Comparison of ENCODE assay signal across 7 cellular contexts in genomic region chr14:91892918-91893527, GRCh38. TPM values are rescaled to one million over a fixed set of nuclear protein-coding genes. Genes with fewer than 3 reads are reported as not detected.
A peak's percentile ranks its signal among the peaks of the same experiment; 100 is the strongest.
DNase-seq lines count a peak whose midpoint lies in the region; ATAC-seq and TF ChIP-seq lines count a peak whose summit lies in the region.

No MANE protein-coding gene starts in this region.

- POLR2A ChIA-PET in activated CD8-positive, alpha-beta T cell treated with anti-CD3 and anti-CD28 coated beads, Interleukin-2, amount 10 ng/mL, durations not matched to agents 7 days and 5 days (lab: Charles Lee): no interaction called here

- peak; percentile 78 for TF ChIP-seq CTCF in HFFc6 (IDR thresholded peaks at IDR 0.05)

- CTCF ChIA-PET in activated CD8-positive, alpha-beta T cell treated with anti-CD3 and anti-CD28 coated beads, Interleukin-2, amount 10 ng/mL, durations not matched to agents 7 days and 5 days (lab: Charles Lee): interaction anchor here (0.9 to 3.9 kb wide), 11 partner anchors 8 to 790 kb away, joined by 3 to 15 read pairs (median 3); partner anchors contain the start of gene TC2N

- H3K9me3 Mint-ChIP-seq in HFFc6: no peaks in the 10 kb centered on the region
- H3K9me3 Mint-ChIP-seq in activated CD8-positive, alpha-beta T cell treated with anti-CD3 and anti-CD28 coated beads, Interleukin-2, amount 10 ng/mL, durations not matched to agents 7 days and 5 days (ENCODE audit: insufficient read depth): no peaks in the 10 kb centered on the region

- peaks cover 13% of the 10 kb centered on the region for H3K36me3 Mint-ChIP-seq in HFFc6 (ENCODE audit: low read depth)
- peaks cover 2% of the 10 kb centered on the region for H3K36me3 Mint-ChIP-seq in activated CD8-positive, alpha-beta T cell treated with anti-CD3 and anti-CD28 coated beads, Interleukin-2, amount 10 ng/mL, durations not matched to agents 7 days and 5 days (ENCODE audit: low read depth)

- H3K27ac Mint-ChIP-seq in HFFc6: no peak overlapping the region
- peak overlapping the region; percentile 53 for H3K27ac Mint-ChIP-seq in activated CD8-positive, alpha-beta T cell treated with anti-CD3 and anti-CD28 coated beads, Interleukin-2, amount 10 ng/mL, durations not matched to agents 7 days and 5 days

- peaks cover 10% of the 10 kb centered on the region for H3K4me1 Mint-ChIP-seq in HFFc6 (ENCODE audit: low read depth)
- peaks cover 58% of the 10 kb centered on the region for H3K4me1 Mint-ChIP-seq in activated CD8-positive, alpha-beta T cell treated with anti-CD3 and anti-CD28 coated beads, Interleukin-2, amount 10 ng/mL, durations not matched to agents 7 days and 5 days (ENCODE audit: low read depth)

- H3K4me3 Mint-ChIP-seq in HFFc6: no peak overlapping the region
- H3K4me3 Mint-ChIP-seq in activated CD8-positive, alpha-beta T cell treated with anti-CD3 and anti-CD28 coated beads, Interleukin-2, amount 10 ng/mL, durations not matched to agents 7 days and 5 days: no peak overlapping the region

- no peaks in the 10 kb centered on the region; the same call in 1 of the 2 replicates for H3K27me3 Mint-ChIP-seq in HFFc6 (ENCODE audit: insufficient read depth)
- peaks cover 3% of the 10 kb centered on the region for H3K27me3 Mint-ChIP-seq in activated CD8-positive, alpha-beta T cell treated with anti-CD3 and anti-CD28 coated beads, Interleukin-2, amount 10 ng/mL, durations not matched to agents 7 days and 5 days (ENCODE audit: low read depth)

- no peak for ATAC-seq in activated CD8-positive, alpha-beta T cell treated with anti-CD3 and anti-CD28 coated beads, Interleukin-2, amount 10 ng/mL, durations not matched to agents 7 days and 5 days
- no peak for ATAC-seq in HG03095 (IDR thresholded peaks at IDR 0.05; ENCODE audit: unreplicated experiment)

- DNase-seq in EL (peak; percentile 19), HFFc6 (no peak), left kidney (ENCODE audit: low read depth, low spot score) (peak; percentile 73), NCI-H1048 (lab: John Stamatoyannopoulos, UW) (no peak)
- no peak for DNase-seq in activated CD8-positive, alpha-beta T cell treated with anti-CD3 and anti-CD28 coated beads, Interleukin-2, amount 10 ng/mL, durations not matched to agents 7 days and 5 days
- no peak for DNase-seq in effector CD8-positive, alpha-beta T cell (lab: John Stamatoyannopoulos, UW)

RNA-seq across cellular contexts. Expression of gene TC2N, which starts 25.7 kb away (rescaled TPM):
- under 1 TPM; 0.10 to 0.71 (median 0.33) TPM for total RNA-seq in HFFc6 (2021; fragmentation: NEBNext Ultra II Directional; extraction: Animal tissue kit (Norgen Biotek cat#: 25700))
- 100 to 1,000 TPM; 119 to 120 TPM for total RNA-seq in activated CD8-positive, alpha-beta T cell treated with anti-CD3 and anti-CD28 coated beads, Interleukin-2, amount 10 ng/mL, durations not matched to agents 7 days and 5 days

RNA-seq across cellular contexts. Expression of gene FBLN5, which starts 54.5 kb away (rescaled TPM):
- total RNA-seq in HFFc6 (2021; fragmentation: NEBNext Ultra II Directional; extraction: Animal tissue kit (Norgen Biotek cat#: 25700)): 100 to 1,000 TPM; 127 to 242 (median 205) TPM
- 1 to 10 TPM; 1.6 to 2.6 TPM for total RNA-seq in activated CD8-positive, alpha-beta T cell treated with anti-CD3 and anti-CD28 coated beads, Interleukin-2, amount 10 ng/mL, durations not matched to agents 7 days and 5 days

Comparison
In these comparisons a context has a peak if more than half of its experiments do, and no peak if none do; other contexts are left out.
1. DNase-seq: peak in EL (single experiment) and left kidney (single experiment); none in HFFc6 (single experiment), activated CD8-positive, alpha-beta T cell treated with anti-CD3 and anti-CD28 coated beads, Interleukin-2, amount 10 ng/mL, durations not matched to agents 7 days and 5 days (single experiment), NCI-H1048 (single experiment) and effector CD8-positive, alpha-beta T cell (single experiment).
2. RNA of gene TC2N, which starts 25.7 kb away (total RNA-seq): 119 to 120 TPM in activated CD8-positive, alpha-beta T cell treated with anti-CD3 and anti-CD28 coated beads, Interleukin-2, amount 10 ng/mL, durations not matched to agents 7 days and 5 days; 0.10 to 0.71 TPM in HFFc6; every median in the first group is over 10 times any median in the second.
3. RNA of gene FBLN5, which starts 54.5 kb away (total RNA-seq): 127 to 242 TPM in HFFc6; 1.6 to 2.6 TPM in activated CD8-positive, alpha-beta T cell treated with anti-CD3 and anti-CD28 coated beads, Interleukin-2, amount 10 ng/mL, durations not matched to agents 7 days and 5 days; every median in the first group is over 10 times any median in the second.